Comparison of ENCODE assay signal across 8 cellular contexts in genomic region chr16:2673066-2673999, GRCh38. TPM values are rescaled to one million over a fixed set of nuclear protein-coding genes. Genes with fewer than 3 reads are reported as not detected.
A peak's percentile ranks its signal among the peaks of the same experiment; 100 is the strongest.
DNase-seq lines count a peak whose midpoint lies in the region; ATAC-seq lines count a peak whose summit lies in the region.

No MANE protein-coding gene starts in this region.

- peak; percentile 83 to 85 for DNase-seq in AML-193 (lab: John Stamatoyannopoulos, UW)
- peak; percentile 95 for DNase-seq in GM19238 (ENCODE audit: insufficient read length, low spot score)
- peak; percentile 93 for DNase-seq in NCI-H460 (ENCODE audit: extremely low read depth, low read depth)
- peak; percentile 93 for DNase-seq in activated CD4-positive, alpha-beta T cell treated with anti-CD3 and anti-CD28 coated beads for 1 hour
- DNase-seq in cerebellum (ENCODE audit: low spot score): peak; percentile 98
- DNase-seq in kidney tubule cell (ENCODE audit: low spot score): peak; percentile 96
- DNase-seq in stimulated activated CD4-positive, alpha-beta T cell treated with anti-CD3 and anti-CD28 coated beads, Interleukin-1b, Interleukin-23, amount 100 ng/mL, for 1 hour (ENCODE audit: low read depth in 2 of 2): peak; percentile 83 to 92

- peak; percentile 87 for ATAC-seq in HG03432 (IDR thresholded peaks at IDR 0.05; ENCODE audit: unreplicated experiment)

RNA-seq across cellular contexts. Expression of gene KCTD5, which starts 9.0 kb away (rescaled TPM):
- total RNA-seq in NCI-H460 (2014; rRNA removed; shearing (Covaris generic)): 35.4 and 36.4 TPM in 2 replicates
- polyA plus RNA-seq in NCI-H460 (2014; cell fraction: nucleus; rRNA removed): 30.9 and 38.5 TPM in 2 replicates
- 21.1 TPM for total RNA-seq in cerebellum

RNA-seq across cellular contexts. Expression of gene PRSS27, which starts 46.7 kb away (rescaled TPM):
- total RNA-seq in NCI-H460 (2014; rRNA removed; shearing (Covaris generic)): 3.0 and 3.8 TPM in 2 replicates
- polyA plus RNA-seq in NCI-H460 (2014; cell fraction: nucleus; rRNA removed): 3.7 and 5.7 TPM in 2 replicates
- 2.6 TPM for total RNA-seq in cerebellum

Comparison
In these comparisons a context has a peak if more than half of its experiments do, and no peak if none do; other contexts are left out.
1. Peak in every context shown above with its lines: DNase-seq and ATAC-seq.